Comparison of ENCODE assay signal across 2 cellular contexts in genomic region chr15:91530279-91530678, GRCh38.
TF ChIP-seq lines count a peak whose summit lies in the region.

No MANE protein-coding gene starts in this region.

TF ChIP-seq in IMR-90, 13 proteins besides CTCF, POLR2A, EP300 and RAD21:
- TF ChIP-seq MAZ (IDR thresholded peaks at IDR 0.05; ENCODE audit: borderline replicate concordance, low read depth, low read length) (no peak), FOS (IDR thresholded peaks at IDR 0.05; ENCODE audit: low read depth, low read length) (no peak), NFE2L2 (IDR thresholded peaks at IDR 0.05; ENCODE audit: low read depth, low read length) (no peak), CEBPB (IDR thresholded peaks at IDR 0.05; ENCODE audit: low read depth, low read length) (peak; percentile 47)

TF ChIP-seq in HepG2, 621 proteins besides CTCF, POLR2A, EP300 and RAD21:
- TF ChIP-seq ETV6 (CRISPR knock-in tag; conservative IDR thresholded peaks at IDR 0.05) (no peak), ATF7 (IDR thresholded peaks at IDR 0.05) (peak; percentile 74), ATF7 (CRISPR knock-in tag; IDR thresholded peaks at IDR 0.05) (no peak), ZNF282 (IDR thresholded peaks at IDR 0.05; ENCODE audit: partially characterized antibody) (no peak), KIAA2018 (CRISPR knock-in tag; IDR thresholded peaks at IDR 0.05; ENCODE audit: borderline replicate concordance) (no peak)
TF ChIP-seq in HepG2: peak in this region for 1.
